ENCODE assay signal across 8 cellular contexts in genomic region chr10:13613519-13613918, GRCh38. TPM values are rescaled to one million over a fixed set of nuclear protein-coding genes. Genes with fewer than 3 reads are reported as not detected.
A peak's percentile ranks its signal among the peaks of the same experiment; 100 is the strongest.
DNase-seq lines count a peak whose midpoint lies in the region; ATAC-seq and TF ChIP-seq lines count a peak whose summit lies in the region.

No MANE protein-coding gene starts in this region.

- H3K4me1 ChIP-seq in endodermal cell (ENCODE audit: control insufficient read depth, insufficient read depth, low read length) = peaks cover 8% of the 10 kb centered on the region

- TF ChIP-seq CTCF in endodermal cell (conservative IDR thresholded peaks at IDR 0.05) = peak; percentile 71
- TF ChIP-seq CTCF in nephron progenitor cell (IDR thresholded peaks at IDR 0.05) = peak; percentile 27

- H3K9ac ChIP-seq in endodermal cell (ENCODE audit: extremely low read depth, low read length, poor library complexity, severe bottlenecking) = no peak overlapping the region

- no peak overlapping the region for H3K27ac ChIP-seq in endodermal cell (ENCODE audit: low read depth, low read length)

- DNase-seq in EH (ENCODE audit: low read depth) (peak; percentile 67), NCI-H1694 (lab: John Stamatoyannopoulos, UW) (peak; percentile 35), endodermal cell (no peak), nephron progenitor cell (no peak), NCI-H2081 treated with DMSO at 0.1 percent for 48 hours (lab: John Stamatoyannopoulos, UW) (no peak)
- DNase-seq in T-helper 2 cell treated with Interferon-gamma antibody and Interleukin-4, amounts not matched to agents 5 μg/mL and 100 μg/mL, for 36 hours (ENCODE audit: low spot score) = no peak
- no peak for DNase-seq in activated naive CD4-positive, alpha-beta T cell treated with Interleukin-2 at 50 U/mL for 16 hours

- no peak for ATAC-seq in GM18868 (IDR thresholded peaks at IDR 0.05; ENCODE audit: unreplicated experiment)

- H3K9me3 Mint-ChIP-seq in endodermal cell = no peaks in the 10 kb centered on the region
- no peaks in the 10 kb centered on the region for H3K9me3 Mint-ChIP-seq in nephron progenitor cell
- no peaks in the 10 kb centered on the region for H3K9me3 Mint-ChIP-seq in T-helper 2 cell treated with Interferon-gamma antibody and Interleukin-4, amounts not matched to agents 5 μg/mL and 100 μg/mL, for 36 hours

- H3K4me3 Mint-ChIP-seq in endodermal cell (no peak overlapping the region), nephron progenitor cell (no peak overlapping the region)
- H3K4me3 Mint-ChIP-seq in T-helper 2 cell treated with Interferon-gamma antibody and Interleukin-4, amounts not matched to agents 5 μg/mL and 100 μg/mL, for 36 hours = no peak overlapping the region

- H3K27me3 ChIP-seq in endodermal cell (ENCODE audit: control insufficient read depth, insufficient read depth, low read length, poor library complexity, severe bottlenecking) = no peaks in the 10 kb centered on the region

- WGBS in endodermal cell (ENCODE audit: insufficient coverage in 1 of 2, insufficient read length in 1 of 2), 2 experiments = 65 to 91% methylated on average over 2 to 5 of the region's 5 CpGs

- H3K27me3 Mint-ChIP-seq in endodermal cell (ENCODE audit: insufficient read depth) = no peaks in the 10 kb centered on the region
- no peaks in the 10 kb centered on the region for H3K27me3 Mint-ChIP-seq in nephron progenitor cell (ENCODE audit: low read depth, poor library complexity)
- no peaks in the 10 kb centered on the region for H3K27me3 Mint-ChIP-seq in T-helper 2 cell treated with Interferon-gamma antibody and Interleukin-4, amounts not matched to agents 5 μg/mL and 100 μg/mL, for 36 hours (ENCODE audit: low read depth)

- H3K36me3 ChIP-seq in endodermal cell (ENCODE audit: control insufficient read depth, insufficient read depth, low read length) = peaks cover 58% of the 10 kb centered on the region

- H3K4me3 ChIP-seq in endodermal cell (ENCODE audit: low read length) = no peak overlapping the region

- H3K4me1 Mint-ChIP-seq in endodermal cell = peaks cover 21% of the 10 kb centered on the region
- peaks cover 39% of the 10 kb centered on the region for H3K4me1 Mint-ChIP-seq in nephron progenitor cell
- H3K4me1 Mint-ChIP-seq in T-helper 2 cell treated with Interferon-gamma antibody and Interleukin-4, amounts not matched to agents 5 μg/mL and 100 μg/mL, for 36 hours (ENCODE audit: low read depth) = no peaks in the 10 kb centered on the region

- H3K9me3 ChIP-seq in endodermal cell (ENCODE audit: control insufficient read depth, low read length) = no peaks in the 10 kb centered on the region

- no peak overlapping the region for H3K27ac Mint-ChIP-seq in endodermal cell
- H3K27ac Mint-ChIP-seq in nephron progenitor cell = no peak overlapping the region
- H3K27ac Mint-ChIP-seq in T-helper 2 cell treated with Interferon-gamma antibody and Interleukin-4, amounts not matched to agents 5 μg/mL and 100 μg/mL, for 36 hours = no peak overlapping the region

- H3K36me3 Mint-ChIP-seq in endodermal cell (ENCODE audit: low read depth) (peaks cover 33% of the 10 kb centered on the region), nephron progenitor cell (ENCODE audit: low read depth) (peaks cover 53% of the 10 kb centered on the region)
- peaks cover 30% of the 10 kb centered on the region for H3K36me3 Mint-ChIP-seq in T-helper 2 cell treated with Interferon-gamma antibody and Interleukin-4, amounts not matched to agents 5 μg/mL and 100 μg/mL, for 36 hours (ENCODE audit: low read depth)

RNA-seq across cellular contexts. Expression of gene PRPF18, which starts 26.8 kb away (rescaled TPM):
- 10 to 100 TPM; 19.1 to 20.4 TPM for total RNA-seq in endodermal cell
- polyA plus RNA-seq in endodermal cell (2013, experiment 1 of 2) = 18.0 TPM
- polyA plus RNA-seq in endodermal cell (2013, experiment 2 of 2) = 19.6 TPM

Comparison
In these comparisons a context has a peak if more than half of its experiments do, and no peak if none do; other contexts are left out.
1. DNase-seq: peak in EH (single experiment) and NCI-H1694 (single experiment); none in endodermal cell (single experiment), nephron progenitor cell (single experiment), T-helper 2 cell treated with Interferon-gamma antibody and Interleukin-4, amounts not matched to agents 5 μg/mL and 100 μg/mL, for 36 hours (single experiment), activated naive CD4-positive, alpha-beta T cell treated with Interleukin-2 at 50 U/mL for 16 hours (single experiment) and NCI-H2081 treated with DMSO at 0.1 percent for 48 hours (single experiment).